Comparison of ENCODE assay signal across 16 cellular contexts in genomic region chr1:117622726-117623125, GRCh38. TPM values are rescaled to one million over a fixed set of nuclear protein-coding genes. Genes with fewer than 3 reads are reported as not detected.
DNase-seq lines count a peak whose midpoint lies in the region; ATAC-seq lines count a peak whose summit lies in the region.
"Had no signal": no experiment of that assay in that cellular context is flagged by ENCODE, and none has a peak within 500 bp of the region (broad histone marks: within the 10 kb centered on the region; RNA-seq: fewer than 3 reads in every experiment).

No MANE protein-coding gene starts in this region.

- no peaks in the 10 kb centered on the region for H3K27me3 Mint-ChIP-seq in stimulated activated naive CD8-positive, alpha-beta T cell treated with anti-CD3 and anti-CD28 coated beads, Interleukin-15, Interleukin-2, amounts not matched to agents 100 ng/mL and 50 ng/mL, for 24 hours
- H3K27me3 Mint-ChIP-seq in activated CD4-positive, alpha-beta memory T cell treated with anti-CD3 and anti-CD28 coated beads, Interleukin-2, amount 10 ng/mL, durations not matched to agents 7 days and 5 days = no peaks in the 10 kb centered on the region
- H3K27me3 Mint-ChIP-seq in immature natural killer cell (ENCODE audit: low read depth in 3 of 3) = peaks cover 8 to 30% (median 19%) of the 10 kb centered on the region in 3 donors

- CTCF ChIA-PET in activated CD4-positive, alpha-beta memory T cell treated with anti-CD3 and anti-CD28 coated beads, Interleukin-2, amount 10 ng/mL, durations not matched to agents 7 days and 5 days (lab: Charles Lee) = interaction anchor here (1.9 to 2.7 kb wide), 3 partner anchors 15 to 131 kb away, joined by 6 to 10 read pairs (median 8); no protein-coding TSS in a partner anchor

- H3K9me3 ChIP-seq in HAP-1 = no peaks in the 10 kb centered on the region
- H3K9me3 ChIP-seq: uterus had no signal

- H3K4me1 ChIP-seq in HAP-1 = no peaks in the 10 kb centered on the region
- H3K4me1 ChIP-seq: uterus had no signal

- H3K4me3 Mint-ChIP-seq in stimulated activated naive CD8-positive, alpha-beta T cell treated with anti-CD3 and anti-CD28 coated beads, Interleukin-15, Interleukin-2, amounts not matched to agents 100 ng/mL and 50 ng/mL, for 24 hours = no peak overlapping the region
- H3K4me3 Mint-ChIP-seq in activated CD4-positive, alpha-beta memory T cell treated with anti-CD3 and anti-CD28 coated beads, Interleukin-2, amount 10 ng/mL, durations not matched to agents 7 days and 5 days = no peak overlapping the region
- H3K4me3 Mint-ChIP-seq in immature natural killer cell = peak overlapping the region; percentile 15 to 61 (median 40)

- in situ Hi-C loops in HAP-1 (cut with MboI; ENCODE audit: low sequenced_read_pairs) = no loop called here

- no peak overlapping the region for H3K4me3 ChIP-seq in HAP-1
- H3K4me3 ChIP-seq: uterus had no signal

- H3K27ac Mint-ChIP-seq in stimulated activated naive CD8-positive, alpha-beta T cell treated with anti-CD3 and anti-CD28 coated beads, Interleukin-15, Interleukin-2, amounts not matched to agents 100 ng/mL and 50 ng/mL, for 24 hours = peak overlapping the region; percentile 69
- peak overlapping the region; percentile 37 for H3K27ac Mint-ChIP-seq in activated CD4-positive, alpha-beta memory T cell treated with anti-CD3 and anti-CD28 coated beads, Interleukin-2, amount 10 ng/mL, durations not matched to agents 7 days and 5 days
- H3K27ac Mint-ChIP-seq in immature natural killer cell = peak overlapping the region in 5 of 6 donors; percentile 4 to 70 (median 32)

- peaks cover 45% of the 10 kb centered on the region for H3K4me1 Mint-ChIP-seq in stimulated activated naive CD8-positive, alpha-beta T cell treated with anti-CD3 and anti-CD28 coated beads, Interleukin-15, Interleukin-2, amounts not matched to agents 100 ng/mL and 50 ng/mL, for 24 hours (ENCODE audit: low read depth)
- H3K4me1 Mint-ChIP-seq in activated CD4-positive, alpha-beta memory T cell treated with anti-CD3 and anti-CD28 coated beads, Interleukin-2, amount 10 ng/mL, durations not matched to agents 7 days and 5 days = peaks cover 65% of the 10 kb centered on the region
- H3K4me1 Mint-ChIP-seq in immature natural killer cell = peaks cover 32 to 39% of the 10 kb centered on the region in 2 donors

- H3K27me3 ChIP-seq in HAP-1 (ENCODE audit: low read depth) = no peaks in the 10 kb centered on the region
- H3K27me3 ChIP-seq: uterus had no signal

- no peak for DNase-seq in stimulated activated naive CD8-positive, alpha-beta T cell treated with anti-CD3 and anti-CD28 coated beads, Interleukin-15, Interleukin-2, amounts not matched to agents 100 U/mL and 50 U/mL, for 24 hours
- DNase-seq in activated CD4-positive, alpha-beta memory T cell treated with anti-CD3 and anti-CD28 coated beads, Interleukin-2, amount 10 ng/mL, durations not matched to agents 7 days and 5 days = no peak
- DNase-seq in immature natural killer cell (no peak), ureter (ENCODE audit: low spot score) (peak; percentile 33), KG1 (lab: John Stamatoyannopoulos, UW) (no peak), HAP-1 (ENCODE audit: low spot score in 2 of 2) (no peak)
- DNase-seq: activated CD8-positive, alpha-beta memory T cell treated with anti-CD3 and anti-CD28 coated beads, Interleukin-2, amount 50 U/mL, for 4 hours; activated naive CD4-positive, alpha-beta T cell; HCEC 1CT; KBM-7; NCI-H1105 treated with DMSO at 0.1 percent for 48 hours; NCI-H526; OCI-M1; uterus had no signal

- ATAC-seq in stimulated activated naive CD8-positive, alpha-beta T cell treated with anti-CD3 and anti-CD28 coated beads, Interleukin-15, Interleukin-2, amounts not matched to agents 100 U/mL and 50 U/mL, for 24 hours = no peak
- ATAC-seq in HG03039 (IDR thresholded peaks at IDR 0.05; ENCODE audit: unreplicated experiment) = no peak

- POLR2A ChIA-PET in activated CD4-positive, alpha-beta memory T cell treated with anti-CD3 and anti-CD28 coated beads, Interleukin-2, amount 10 ng/mL, durations not matched to agents 7 days and 5 days (lab: Charles Lee) = interaction anchor here (0.6 to 20.6 kb wide), 5 partner anchors 13 to 202 kb away, joined by 3 to 512 read pairs (median 3); no protein-coding TSS in a partner anchor

- H3K36me3 Mint-ChIP-seq in stimulated activated naive CD8-positive, alpha-beta T cell treated with anti-CD3 and anti-CD28 coated beads, Interleukin-15, Interleukin-2, amounts not matched to agents 100 ng/mL and 50 ng/mL, for 24 hours (ENCODE audit: low read depth) = peaks cover 37% of the 10 kb centered on the region
- peaks cover 89% of the 10 kb centered on the region for H3K36me3 Mint-ChIP-seq in activated CD4-positive, alpha-beta memory T cell treated with anti-CD3 and anti-CD28 coated beads, Interleukin-2, amount 10 ng/mL, durations not matched to agents 7 days and 5 days (ENCODE audit: low read depth)
- peaks cover 31 to 47% (median 32%) of the 10 kb centered on the region in 3 donors for H3K36me3 Mint-ChIP-seq in immature natural killer cell

- H3K36me3 ChIP-seq in HAP-1 (replicated peaks) = no peaks in the 10 kb centered on the region
- H3K36me3 ChIP-seq: uterus had no signal

- no peaks in the 10 kb centered on the region for H3K9me3 Mint-ChIP-seq in stimulated activated naive CD8-positive, alpha-beta T cell treated with anti-CD3 and anti-CD28 coated beads, Interleukin-15, Interleukin-2, amounts not matched to agents 100 ng/mL and 50 ng/mL, for 24 hours
- H3K9me3 Mint-ChIP-seq in activated CD4-positive, alpha-beta memory T cell treated with anti-CD3 and anti-CD28 coated beads, Interleukin-2, amount 10 ng/mL, durations not matched to agents 7 days and 5 days = no peaks in the 10 kb centered on the region
- no peaks in the 10 kb centered on the region for H3K9me3 Mint-ChIP-seq in immature natural killer cell

RNA-seq across cellular contexts. Expression of gene TENT5C, which starts 16.9 kb away (rescaled TPM):
- 10 to 100 TPM; 64.5 to 66.1 TPM for total RNA-seq in activated CD4-positive, alpha-beta memory T cell treated with anti-CD3 and anti-CD28 coated beads, Interleukin-2, amount 10 ng/mL, durations not matched to agents 7 days and 5 days
- polyA plus RNA-seq in immature natural killer cell = 10 to 100 TPM in 2 of 3 donors, 1 to 10 TPM in 1; 7.4 to 25.7 (median 25.3) TPM
- 9.8 TPM for total RNA-seq in ureter

Comparison
In these comparisons a context has a peak if more than half of its experiments do, and no peak if none do; other contexts are left out.
1. H3K4me3 Mint-ChIP-seq: peak in immature natural killer cell (5 of 5); none in stimulated activated naive CD8-positive, alpha-beta T cell treated with anti-CD3 and anti-CD28 coated beads, Interleukin-15, Interleukin-2, amounts not matched to agents 100 ng/mL and 50 ng/mL, for 24 hours (single experiment) and activated CD4-positive, alpha-beta memory T cell treated with anti-CD3 and anti-CD28 coated beads, Interleukin-2, amount 10 ng/mL, durations not matched to agents 7 days and 5 days (single experiment).
2. Peak in every context shown above with its lines, with median percentiles within 50 percentile points of each other: H3K27ac Mint-ChIP-seq.